In the genomic region with DNA sequence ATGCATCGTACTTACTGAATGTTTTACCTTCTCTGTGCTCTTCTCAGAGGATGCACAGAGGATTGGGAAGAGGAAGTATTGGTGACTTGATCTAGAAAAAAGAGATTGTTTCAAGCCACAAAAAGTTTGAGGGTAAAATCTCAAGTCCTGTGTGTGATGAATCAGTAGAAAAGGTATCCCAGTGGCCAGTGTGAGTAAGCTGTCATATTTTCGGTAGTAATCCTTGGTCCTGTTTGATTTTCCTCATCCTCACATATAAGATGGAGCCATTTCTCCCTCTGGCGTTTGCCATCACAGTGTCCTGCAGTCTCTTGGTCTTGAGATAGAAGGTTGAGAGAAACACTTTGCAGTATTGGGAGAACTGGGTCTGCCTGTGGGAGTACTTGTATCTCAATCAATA, we compare ENCODE assay signal across 16 cellular contexts.
A peak's percentile ranks its signal among the peaks of the same experiment; 100 is the strongest.
DNase-seq lines count a peak whose midpoint lies in the region; ATAC-seq and TF ChIP-seq lines count a peak whose summit lies in the region.
"Had no signal": no experiment of that assay in that cellular context is flagged by ENCODE, and none has a peak within 500 bp of the region (broad histone marks: within the 10 kb centered on the region; RNA-seq: fewer than 3 reads in every experiment).

No MANE protein-coding gene starts in this region.

- ATAC-seq in GM18498 (IDR thresholded peaks at IDR 0.05; ENCODE audit: unreplicated experiment), result no peak
- ATAC-seq in natural killer cell treated with Interleukin-12 subunit alpha and Interleukin-12 subunit beta and Interleukin-15 and Interleukin-18, amount 100 ng/mL, for 72 hours, result no peak
- ATAC-seq: A549; stimulated activated naive CD8-positive, alpha-beta T cell treated with anti-CD3 and anti-CD28 coated beads, Interleukin-15, amount 100 ng/mL, for 72 hours had no signal

- TF ChIP-seq CTCF in WI38 (IDR thresholded peaks at IDR 0.05; ENCODE audit: low read depth, low read length), result peak; percentile 11; the same call in 1 of the 2 replicates

- no peak overlapping the region for H3K4me3 ChIP-seq in WI38 (ENCODE audit: low read depth, low read length)
- H3K4me3 ChIP-seq: A549, colonic mucosa, SJSA1, skin epidermis had no signal

- no peak for DNase-seq in activated naive CD8-positive, alpha-beta T cell treated with anti-CD3 and anti-CD28 coated beads for 36 hours
- DNase-seq in fibroblast of peridontal ligament (ENCODE audit: extremely low read depth) (peak; percentile 64), SKM-1 treated with dmso at 0.1 percent for 144 hours (lab: John Stamatoyannopoulos, UW; ENCODE audit: unreplicated experiment) (no peak), ecto neural progenitor cell (ENCODE audit: low spot score) (no peak)
- no peak for DNase-seq in natural killer cell treated with Interleukin-12 subunit alpha and Interleukin-12 subunit beta and Interleukin-15 and Interleukin-18, amount 100 ng/mL, for 72 hours (ENCODE audit: low spot score)
- DNase-seq: colonic mucosa; NCI-H1048; NCI-H345; stimulated activated naive CD8-positive, alpha-beta T cell treated with anti-CD3 and anti-CD28 coated beads, Interleukin-15, amount 100 ng/mL, for 72 hours had no signal

- H3K4me3 Mint-ChIP-seq in activated naive CD8-positive, alpha-beta T cell, result peak overlapping the region; percentile 38
- H3K4me3 Mint-ChIP-seq in activated naive CD8-positive, alpha-beta T cell treated with anti-CD3 and anti-CD28 coated beads for 36 hours, result no peak overlapping the region
- no peak overlapping the region for H3K4me3 Mint-ChIP-seq in natural killer cell treated with Interleukin-12 subunit alpha and Interleukin-12 subunit beta and Interleukin-15 and Interleukin-18, amount 100 ng/mL, for 72 hours
- H3K4me3 Mint-ChIP-seq: activated naive CD4-positive, alpha-beta T cell treated with anti-CD3 and anti-CD28 coated beads, Interleukin-2, amount 50 U/mL, for 24 hours had no signal

- no peaks in the 10 kb centered on the region for H3K27me3 Mint-ChIP-seq in activated naive CD8-positive, alpha-beta T cell
- H3K27me3 Mint-ChIP-seq in activated naive CD8-positive, alpha-beta T cell treated with anti-CD3 and anti-CD28 coated beads for 36 hours, result no peaks in the 10 kb centered on the region
- H3K27me3 Mint-ChIP-seq in natural killer cell treated with Interleukin-12 subunit alpha and Interleukin-12 subunit beta and Interleukin-15 and Interleukin-18, amount 100 ng/mL, for 72 hours, result no peaks in the 10 kb centered on the region
- H3K27me3 Mint-ChIP-seq: activated naive CD4-positive, alpha-beta T cell treated with anti-CD3 and anti-CD28 coated beads, Interleukin-2, amount 50 U/mL, for 24 hours; stimulated activated naive CD8-positive, alpha-beta T cell treated with anti-CD3 and anti-CD28 coated beads, Interleukin-15, amount 100 ng/mL, for 72 hours had no signal

- H3K36me3 Mint-ChIP-seq in activated naive CD8-positive, alpha-beta T cell, result peaks cover 3% of the 10 kb centered on the region
- peaks cover 18% of the 10 kb centered on the region for H3K36me3 Mint-ChIP-seq in activated naive CD8-positive, alpha-beta T cell treated with anti-CD3 and anti-CD28 coated beads for 36 hours
- peaks cover 6% of the 10 kb centered on the region for H3K36me3 Mint-ChIP-seq in natural killer cell treated with Interleukin-12 subunit alpha and Interleukin-12 subunit beta and Interleukin-15 and Interleukin-18, amount 100 ng/mL, for 72 hours

- peak overlapping the region; percentile 38 for H3K27ac Mint-ChIP-seq in activated naive CD8-positive, alpha-beta T cell
- no peak overlapping the region for H3K27ac Mint-ChIP-seq in activated naive CD8-positive, alpha-beta T cell treated with anti-CD3 and anti-CD28 coated beads for 36 hours
- no peak overlapping the region for H3K27ac Mint-ChIP-seq in natural killer cell treated with Interleukin-12 subunit alpha and Interleukin-12 subunit beta and Interleukin-15 and Interleukin-18, amount 100 ng/mL, for 72 hours
- H3K27ac Mint-ChIP-seq: activated naive CD4-positive, alpha-beta T cell treated with anti-CD3 and anti-CD28 coated beads, Interleukin-2, amount 50 U/mL, for 24 hours had no signal

- H3K4me1 Mint-ChIP-seq in activated naive CD8-positive, alpha-beta T cell (ENCODE audit: low read depth), result peaks cover 48% of the 10 kb centered on the region
- H3K4me1 Mint-ChIP-seq in activated naive CD8-positive, alpha-beta T cell treated with anti-CD3 and anti-CD28 coated beads for 36 hours, result peaks cover 49% of the 10 kb centered on the region
- H3K4me1 Mint-ChIP-seq in natural killer cell treated with Interleukin-12 subunit alpha and Interleukin-12 subunit beta and Interleukin-15 and Interleukin-18, amount 100 ng/mL, for 72 hours (ENCODE audit: low read depth in 2 of 2), result peaks cover 51 to 52% of the 10 kb centered on the region in 2 donors

- peaks cover 5% of the 10 kb centered on the region for H3K9me3 Mint-ChIP-seq in activated naive CD8-positive, alpha-beta T cell (ENCODE audit: low read depth)
- H3K9me3 Mint-ChIP-seq in activated naive CD8-positive, alpha-beta T cell treated with anti-CD3 and anti-CD28 coated beads for 36 hours, result peaks cover 4% of the 10 kb centered on the region
- H3K9me3 Mint-ChIP-seq in natural killer cell treated with Interleukin-12 subunit alpha and Interleukin-12 subunit beta and Interleukin-15 and Interleukin-18, amount 100 ng/mL, for 72 hours, result peaks cover 5% of the 10 kb centered on the region
